9 cellular contexts compared by ENCODE assay signal in genomic region chr7:130831817-130832481, GRCh38.
DNase-seq lines count a peak whose midpoint lies in the region; FAIRE-seq and TF ChIP-seq lines count a peak whose summit lies in the region.
"Had no signal": no experiment of that assay in that cellular context is flagged by ENCODE, and none has a peak within 500 bp of the region (broad histone marks: within the 10 kb centered on the region; RNA-seq: fewer than 3 reads in every experiment).

No MANE protein-coding gene starts in this region.

- no peaks in the 10 kb centered on the region for H3K4me1 Mint-ChIP-seq in CD14-positive monocyte
- peaks cover 4% of the 10 kb centered on the region for H3K4me1 Mint-ChIP-seq in progenitor cell of endocrine pancreas (ENCODE audit: low read depth)
- H3K4me1 Mint-ChIP-seq: IgD-negative memory B cell had no signal

- peak; percentile 84 for TF ChIP-seq CTCF in CD14-positive monocyte (IDR thresholded peaks at IDR 0.05)
- TF ChIP-seq CTCF in esophagus squamous epithelium (IDR thresholded peaks at IDR 0.05) = peak; percentile 43 to 78 (median 55)
- peak; percentile 81 for TF ChIP-seq CTCF in progenitor cell of endocrine pancreas (IDR thresholded peaks at IDR 0.05; ENCODE audit: unreplicated experiment)

- TF ChIP-seq POLR2A in esophagus squamous epithelium (IDR thresholded peaks at IDR 0.05) = no peak

- H3K4me3 Mint-ChIP-seq in CD14-positive monocyte (no peak overlapping the region), progenitor cell of endocrine pancreas (ENCODE audit: low read depth) (no peak overlapping the region)
- H3K4me3 Mint-ChIP-seq: IgD-negative memory B cell had no signal

- no peaks in the 10 kb centered on the region for H3K4me1 ChIP-seq in HAP-1
- H3K4me1 ChIP-seq in esophagus squamous epithelium = no peaks in the 10 kb centered on the region

- in situ Hi-C loops in HAP-1 (cut with MboI; ENCODE audit: low sequenced_read_pairs) = no loop called here

- H3K36me3 Mint-ChIP-seq in CD14-positive monocyte (no peaks in the 10 kb centered on the region), progenitor cell of endocrine pancreas (ENCODE audit: insufficient read depth) (no peaks in the 10 kb centered on the region)

- DNase-seq in CD14-positive monocyte (ENCODE audit: low spot score) = no peak
- DNase-seq in HAP-1 (ENCODE audit: low spot score in 2 of 2) = peak; percentile 20 to 44
- DNase-seq in RCC 7860 (ENCODE audit: low spot score) = peak; percentile 47
- DNase-seq in esophagus squamous epithelium (lab: John Stamatoyannopoulos, UW) = no peak
- DNase-seq in progenitor cell of endocrine pancreas (ENCODE audit: low spot score, unreplicated experiment) = no peak
- DNase-seq in stimulated activated CD4-positive, alpha-beta T cell treated with anti-CD3 and anti-CD28 coated beads, Interleukin-4, amount 100 ng/mL, for 4 hours = no peak
- DNase-seq in activated gamma-delta T cell treated with Interleukin-2 at 50 U/mL for 16 hours = no peak
- no peak for DNase-seq in NOMO-1 (lab: John Stamatoyannopoulos, UW; ENCODE audit: unreplicated experiment in 2 of 2)

- H3K9me3 Mint-ChIP-seq in CD14-positive monocyte = peaks cover under 1 to 9% (median 6%) of the 10 kb centered on the region in 7 donors
- peaks cover 10% of the 10 kb centered on the region for H3K9me3 Mint-ChIP-seq in progenitor cell of endocrine pancreas (ENCODE audit: low read depth)

- no peak overlapping the region for H3K4me3 ChIP-seq in HAP-1
- no peak overlapping the region for H3K4me3 ChIP-seq in esophagus squamous epithelium

- FAIRE-seq in RCC 7860 (lab: Jason Lieb, UNC) = peak; percentile 88

- H3K9me3 ChIP-seq in HAP-1 (no peaks in the 10 kb centered on the region), esophagus squamous epithelium (peaks cover 0 to 7% (median 5%) of the 10 kb centered on the region in 3 donors)

- H3K27me3 Mint-ChIP-seq in CD14-positive monocyte (ENCODE audit: low read depth in 3 of 3) (peaks cover 0 to 3% (median 1%) of the 10 kb centered on the region in 3 donors), progenitor cell of endocrine pancreas (no peaks in the 10 kb centered on the region)

- H3K36me3 ChIP-seq in HAP-1 (replicated peaks) (no peaks in the 10 kb centered on the region), esophagus squamous epithelium (no peaks in the 10 kb centered on the region)

- no peak overlapping the region for H3K27ac ChIP-seq in esophagus squamous epithelium

- 36 to 49% methylated on average over 6 of the region's 6 CpGs for WGBS in esophagus squamous epithelium, 2 donors

- peaks cover 3% of the 10 kb centered on the region; the same call in 1 of the 2 replicates for H3K27me3 ChIP-seq in HAP-1 (ENCODE audit: low read depth)
- no peaks in the 10 kb centered on the region for H3K27me3 ChIP-seq in esophagus squamous epithelium

- intact Hi-C loops in CD14-positive monocyte (cut with micrococcal nuclease) (loop anchor here (5.0 to 10.0 kb wide), 2 partner anchors 757 to 765 kb away; partner anchors contain the start of gene KLHDC10 (in 1 of the 2)), esophagus squamous epithelium (cut with DNase I) (no loop called here)

- no peak overlapping the region for H3K27ac Mint-ChIP-seq in CD14-positive monocyte
- H3K27ac Mint-ChIP-seq in progenitor cell of endocrine pancreas = no peak overlapping the region
- H3K27ac Mint-ChIP-seq: IgD-negative memory B cell had no signal

Comparison
In these comparisons a context has a peak if more than half of its experiments do, and no peak if none do; other contexts are left out.
1. DNase-seq: peak in HAP-1 (2 of 2) and RCC 7860 (single experiment); none in CD14-positive monocyte (single experiment), esophagus squamous epithelium (single experiment), progenitor cell of endocrine pancreas (single experiment), stimulated activated CD4-positive, alpha-beta T cell treated with anti-CD3 and anti-CD28 coated beads, Interleukin-4, amount 100 ng/mL, for 4 hours (0 of 2), activated gamma-delta T cell treated with Interleukin-2 at 50 U/mL for 16 hours (single experiment) and NOMO-1 (0 of 2).
2. Peak in every context shown above with its lines, with median percentiles within 50 percentile points of each other: CTCF ChIP-seq.